In genomic region chr1:54111624-54112023, GRCh38 we compare ENCODE assay signal across 31 cellular contexts. TPM values are rescaled to one million over a fixed set of nuclear protein-coding genes. Genes with fewer than 3 reads are reported as not detected.
"Had no signal": no experiment of that assay in that cellular context is flagged by ENCODE, and none has a peak within 500 bp of the region (broad histone marks: within the 10 kb centered on the region; RNA-seq: fewer than 3 reads in every experiment).

No MANE protein-coding gene starts in this region.

- H3K4me3 ChIP-seq: ascending aorta, heart left ventricle, left lung, lower lobe of right lung, ovary, prostate gland, skin epidermis, thoracic aorta had no signal

- H3K4me3 Mint-ChIP-seq: activated CD4-positive, alpha-beta T cell treated with anti-CD3 and anti-CD28 coated beads for 36 hours; activated naive CD8-positive, alpha-beta T cell; activated T-cell treated with anti-CD3 and anti-CD28 coated beads, Interleukin-2, amount 50 U/mL, for 72 hours; brain; effector memory CD8-positive, alpha-beta T cell; natural killer cell; stimulated activated effector memory CD8-positive, alpha-beta T cell treated with anti-CD3 and anti-CD28 coated beads, Interleukin-12 subunit alpha, Interleukin-12 subunit beta, amount 100 ng/mL, for 72 hours; stimulated activated naive CD8-positive, alpha-beta T cell treated with anti-CD3 and anti-CD28 coated beads, Interleukin-15, Interleukin-2, amounts not matched to agents 100 ng/mL and 50 ng/mL, for 24 hours; WTC11 had no signal

- H3K27me3 ChIP-seq: ascending aorta, heart left ventricle, left lung, ovary had no signal

- H3K9me3 Mint-ChIP-seq: activated T-cell treated with anti-CD3 and anti-CD28 coated beads, Interleukin-2, amount 50 U/mL, for 72 hours; brain; effector memory CD8-positive, alpha-beta T cell; natural killer cell; stimulated activated effector memory CD8-positive, alpha-beta T cell treated with anti-CD3 and anti-CD28 coated beads, Interleukin-12 subunit alpha, Interleukin-12 subunit beta, amount 100 ng/mL, for 72 hours; stimulated activated naive CD8-positive, alpha-beta T cell treated with anti-CD3 and anti-CD28 coated beads, Interleukin-15, Interleukin-2, amounts not matched to agents 100 ng/mL and 50 ng/mL, for 24 hours; WTC11 had no signal

- H3K36me3 ChIP-seq: ascending aorta, heart left ventricle, left lung, lower lobe of right lung, ovary, prostate gland, thoracic aorta had no signal

- ATAC-seq: activated CD4-positive, alpha-beta T cell treated with anti-CD3 and anti-CD28 coated beads for 36 hours; activated T-cell treated with anti-CD3 and anti-CD28 coated beads, Interleukin-2, amount 50 U/mL, for 72 hours; effector memory CD8-positive, alpha-beta T cell; heart left ventricle; left lung; lower lobe of right lung; sciatic nerve; stimulated activated effector memory CD8-positive, alpha-beta T cell treated with anti-CD3 and anti-CD28 coated beads, Interleukin-12 subunit alpha, Interleukin-12 subunit beta, amount 100 ng/mL, for 72 hours; WTC11 had no signal

- DNase-seq: activated CD4-positive, alpha-beta T cell treated with anti-CD3 and anti-CD28 coated beads for 36 hours; activated naive CD4-positive, alpha-beta T cell; activated T-cell treated with anti-CD3 and anti-CD28 coated beads, Interleukin-2, amount 50 U/mL, for 72 hours; cortex of kidney; effector memory CD8-positive, alpha-beta T cell; kidney glomerular epithelial cell; left lung; lower lobe of right lung; mesenchymal stem cell; natural killer cell; ovary; stimulated activated CD4-positive, alpha-beta T cell treated with anti-CD3 and anti-CD28 coated beads, Interleukin-4, amount 100 ng/mL, for 24 hours; T-helper 2 cell; trophoblast cell had no signal

- H3K9me3 ChIP-seq: ascending aorta, heart left ventricle, left lung, lower lobe of right lung, ovary, prostate gland, thoracic aorta had no signal

- H3K27ac Mint-ChIP-seq: activated CD4-positive, alpha-beta T cell treated with anti-CD3 and anti-CD28 coated beads for 36 hours; activated naive CD8-positive, alpha-beta T cell; activated T-cell treated with anti-CD3 and anti-CD28 coated beads, Interleukin-2, amount 50 U/mL, for 72 hours; effector memory CD8-positive, alpha-beta T cell; natural killer cell; stimulated activated effector memory CD8-positive, alpha-beta T cell treated with anti-CD3 and anti-CD28 coated beads, Interleukin-12 subunit alpha, Interleukin-12 subunit beta, amount 100 ng/mL, for 72 hours; stimulated activated naive CD8-positive, alpha-beta T cell treated with anti-CD3 and anti-CD28 coated beads, Interleukin-15, Interleukin-2, amounts not matched to agents 100 ng/mL and 50 ng/mL, for 24 hours; WTC11 had no signal

- H3K27me3 Mint-ChIP-seq: activated CD4-positive, alpha-beta T cell treated with anti-CD3 and anti-CD28 coated beads for 36 hours; activated naive CD8-positive, alpha-beta T cell; effector memory CD8-positive, alpha-beta T cell; stimulated activated naive CD8-positive, alpha-beta T cell treated with anti-CD3 and anti-CD28 coated beads, Interleukin-15, Interleukin-2, amounts not matched to agents 100 ng/mL and 50 ng/mL, for 24 hours had no signal

- H3K4me1 Mint-ChIP-seq: activated CD4-positive, alpha-beta T cell treated with anti-CD3 and anti-CD28 coated beads for 36 hours; stimulated activated effector memory CD8-positive, alpha-beta T cell treated with anti-CD3 and anti-CD28 coated beads, Interleukin-12 subunit alpha, Interleukin-12 subunit beta, amount 100 ng/mL, for 72 hours had no signal

- H3K36me3 Mint-ChIP-seq: brain, natural killer cell, WTC11 had no signal

- H3K4me1 ChIP-seq: ascending aorta, heart left ventricle, left lung, lower lobe of right lung, prostate gland had no signal

- H3K27ac ChIP-seq: ascending aorta, heart left ventricle, left lung, lower lobe of right lung, ovary, prostate gland, skin epidermis, thoracic aorta had no signal

RNA-seq across cellular contexts. Expression of gene CDCP2, which starts 41.2 kb away (rescaled TPM):
- total RNA-seq: activated CD4-positive, alpha-beta T cell treated with anti-CD3 and anti-CD28 coated beads for 36 hours; activated CD8-positive, alpha-beta memory T cell treated with anti-CD3 and anti-CD28 coated beads for 36 hours; activated T-cell treated with anti-CD3 and anti-CD28 coated beads, Interleukin-2, amount 50 U/mL, for 72 hours; ascending aorta; cardiac septum; cerebellum; endothelial cell of umbilical vein; fibroblast of lung; fibroblast of villous mesenchyme; lower lobe of right lung; thoracic aorta; WTC11 had no signal
